Comparison of ENCODE assay signal across 8 cellular contexts in the genomic region with DNA sequence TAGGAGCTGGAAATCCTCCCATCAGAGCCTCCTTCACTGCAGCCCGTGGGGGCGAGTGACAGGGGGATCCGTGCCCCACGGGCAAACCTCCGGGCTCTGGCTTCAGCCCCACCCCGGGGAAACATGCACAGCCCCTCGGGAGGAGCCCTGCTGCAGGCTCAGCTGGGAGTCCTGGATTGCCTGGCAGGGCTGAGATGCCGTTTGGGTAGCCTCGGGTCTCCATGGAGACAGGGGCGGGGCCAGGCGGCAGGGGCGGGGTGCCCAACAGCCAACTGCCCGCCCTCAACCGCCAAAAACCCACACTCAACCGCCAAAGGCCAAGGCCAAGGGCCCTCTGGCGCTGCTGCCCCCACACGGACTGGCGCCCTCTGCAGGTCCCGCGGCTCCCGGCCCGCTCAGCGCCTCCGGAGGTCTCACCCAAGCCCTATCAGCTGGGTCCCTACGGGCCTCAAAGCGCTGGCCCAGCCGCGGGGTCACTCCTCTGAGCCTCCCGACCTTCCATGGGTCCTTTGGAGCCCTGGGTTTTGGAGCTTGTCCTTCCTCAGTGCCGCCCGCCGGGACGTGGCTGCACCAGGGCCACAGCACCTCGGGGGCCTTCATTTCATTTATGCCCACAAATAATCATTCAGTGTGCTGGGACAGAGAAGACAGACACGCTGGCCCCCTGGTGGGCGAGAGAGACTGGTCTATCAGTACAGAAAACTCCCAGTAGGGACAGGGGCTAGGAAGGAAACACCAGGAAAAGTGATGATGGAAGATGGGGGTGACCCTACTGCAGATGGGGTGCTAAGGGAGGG. TPM values are rescaled to one million over a fixed set of nuclear protein-coding genes. Genes with fewer than 3 reads are reported as not detected.
DNase-seq lines count a peak whose midpoint lies in the region; ATAC-seq and TF ChIP-seq lines count a peak whose summit lies in the region.

No MANE protein-coding gene starts in this region.

- H3K27me3 Mint-ChIP-seq in activated T-helper 1 cell treated with anti-CD3 and anti-CD28 coated beads, Interleukin-12 subunit alpha, Interleukin-12 subunit beta, Interleukin-2, Interleukin-4 antibody, amounts not matched to agents 30 ng/mL and 10 ng/mL and 1 ng/mL, durations not matched to agents 14 hours and 24 hours and 36 hours (ENCODE audit: insufficient read depth), result no peaks in the 10 kb centered on the region
- H3K27me3 Mint-ChIP-seq in naive B cell, result no peaks in the 10 kb centered on the region

- peaks cover 18% of the 10 kb centered on the region for H3K4me1 Mint-ChIP-seq in activated T-helper 1 cell treated with anti-CD3 and anti-CD28 coated beads, Interleukin-12 subunit alpha, Interleukin-12 subunit beta, Interleukin-2, Interleukin-4 antibody, amounts not matched to agents 30 ng/mL and 10 ng/mL and 1 ng/mL, durations not matched to agents 14 hours and 24 hours and 36 hours (ENCODE audit: low read depth)
- H3K4me1 Mint-ChIP-seq in naive B cell, result peaks cover 13 to 14% (median 14%) of the 10 kb centered on the region in 3 donors
- peaks cover 22% of the 10 kb centered on the region for H3K4me1 Mint-ChIP-seq in stimulated activated effector memory CD8-positive, alpha-beta T cell treated with anti-CD3 and anti-CD28 coated beads, Interleukin-12 subunit alpha, Interleukin-12 subunit beta, amount 100 ng/mL, for 72 hours

- no peaks in the 10 kb centered on the region for H3K27me3 ChIP-seq in Peyer's patch

- DNase-seq in AG20443 (ENCODE audit: low spot score) (peak; percentile 98), HT-29 (ENCODE audit: low spot score) (peak; percentile 40), Peyer's patch (peak; percentile 78 to 91 (median 79)), fibroblast of mammary gland (ENCODE audit: low read depth) (peak; percentile 63), naive B cell (peak; percentile 69)
- peak; percentile 75 for DNase-seq in activated T-helper 1 cell treated with anti-CD3 and anti-CD28 coated beads, Interleukin-12 subunit alpha, Interleukin-12 subunit beta, Interleukin-2, Interleukin-4 antibody, amounts not matched to agents 30 ng/mL and 10 ng/mL and 1 ng/mL, durations not matched to agents 14 hours and 24 hours and 36 hours (ENCODE audit: low spot score)
- DNase-seq in stimulated activated effector memory CD8-positive, alpha-beta T cell treated with anti-CD3 and anti-CD28 coated beads, Interleukin-12 subunit alpha, Interleukin-12 subunit beta, amount 100 ng/mL, for 72 hours (ENCODE audit: low spot score in 2 of 2), result peak; percentile 67 to 89

- no peaks in the 10 kb centered on the region for H3K36me3 Mint-ChIP-seq in activated T-helper 1 cell treated with anti-CD3 and anti-CD28 coated beads, Interleukin-12 subunit alpha, Interleukin-12 subunit beta, Interleukin-2, Interleukin-4 antibody, amounts not matched to agents 30 ng/mL and 10 ng/mL and 1 ng/mL, durations not matched to agents 14 hours and 24 hours and 36 hours (ENCODE audit: low read depth)
- no peaks in the 10 kb centered on the region for H3K36me3 Mint-ChIP-seq in naive B cell
- H3K36me3 Mint-ChIP-seq in stimulated activated effector memory CD8-positive, alpha-beta T cell treated with anti-CD3 and anti-CD28 coated beads, Interleukin-12 subunit alpha, Interleukin-12 subunit beta, amount 100 ng/mL, for 72 hours, result no peaks in the 10 kb centered on the region

- H3K9me3 ChIP-seq in Peyer's patch, result no peaks in the 10 kb centered on the region

- H3K36me3 ChIP-seq in Peyer's patch, result no peaks in the 10 kb centered on the region

- peaks cover 0 to 12% (median 2%) of the 10 kb centered on the region in 4 donors for H3K4me1 ChIP-seq in Peyer's patch

- H3K27ac ChIP-seq in Peyer's patch, result peak overlapping the region in 2 of 4 donors; percentile 22 to 58

- H3K27ac Mint-ChIP-seq in activated T-helper 1 cell treated with anti-CD3 and anti-CD28 coated beads, Interleukin-12 subunit alpha, Interleukin-12 subunit beta, Interleukin-2, Interleukin-4 antibody, amounts not matched to agents 30 ng/mL and 10 ng/mL and 1 ng/mL, durations not matched to agents 14 hours and 24 hours and 36 hours, result peak overlapping the region; percentile 90
- peak overlapping the region in 4 of 6 donors; percentile 15 to 87 (median 65) for H3K27ac Mint-ChIP-seq in naive B cell
- H3K27ac Mint-ChIP-seq in stimulated activated effector memory CD8-positive, alpha-beta T cell treated with anti-CD3 and anti-CD28 coated beads, Interleukin-12 subunit alpha, Interleukin-12 subunit beta, amount 100 ng/mL, for 72 hours, result peak overlapping the region; percentile 89

- TF ChIP-seq POLR2A in Peyer's patch (IDR thresholded peaks at IDR 0.05), result no peak

- TF ChIP-seq CTCF in Peyer's patch (IDR thresholded peaks at IDR 0.05), result peak; percentile 4 to 62 (median 52)
- TF ChIP-seq CTCF in fibroblast of mammary gland (conservative IDR thresholded peaks at IDR 0.05; ENCODE audit: control insufficient read depth, insufficient read depth, low read depth, low read length), result peak; percentile 44

- H3K9me3 Mint-ChIP-seq in activated T-helper 1 cell treated with anti-CD3 and anti-CD28 coated beads, Interleukin-12 subunit alpha, Interleukin-12 subunit beta, Interleukin-2, Interleukin-4 antibody, amounts not matched to agents 30 ng/mL and 10 ng/mL and 1 ng/mL, durations not matched to agents 14 hours and 24 hours and 36 hours, result no peaks in the 10 kb centered on the region
- H3K9me3 Mint-ChIP-seq in naive B cell, result no peaks in the 10 kb centered on the region
- no peaks in the 10 kb centered on the region for H3K9me3 Mint-ChIP-seq in stimulated activated effector memory CD8-positive, alpha-beta T cell treated with anti-CD3 and anti-CD28 coated beads, Interleukin-12 subunit alpha, Interleukin-12 subunit beta, amount 100 ng/mL, for 72 hours

- intact Hi-C loops in activated T-helper 1 cell treated with anti-CD3 and anti-CD28 coated beads, Interleukin-12 subunit alpha, Interleukin-12 subunit beta, Interleukin-2, Interleukin-4 antibody, amounts not matched to agents 30 ng/mL and 10 ng/mL and 1 ng/mL, durations not matched to agents 14 hours and 24 hours and 36 hours (cut with micrococcal nuclease), result loop anchor here (1.0 to 2.0 kb wide), 7 partner anchors 33 to 229 kb away; a partner anchor contains a TSS

- H3K4me3 ChIP-seq in Peyer's patch, result peak overlapping the region; percentile 35 to 58 (median 49)
- peak overlapping the region; percentile 40 for H3K4me3 ChIP-seq in fibroblast of mammary gland (ENCODE audit: control insufficient read depth, low read depth, low read length)

- peak overlapping the region; percentile 77 for H3K4me3 Mint-ChIP-seq in activated T-helper 1 cell treated with anti-CD3 and anti-CD28 coated beads, Interleukin-12 subunit alpha, Interleukin-12 subunit beta, Interleukin-2, Interleukin-4 antibody, amounts not matched to agents 30 ng/mL and 10 ng/mL and 1 ng/mL, durations not matched to agents 14 hours and 24 hours and 36 hours
- peak overlapping the region; percentile 73 to 93 (median 86) for H3K4me3 Mint-ChIP-seq in naive B cell
- H3K4me3 Mint-ChIP-seq in stimulated activated effector memory CD8-positive, alpha-beta T cell treated with anti-CD3 and anti-CD28 coated beads, Interleukin-12 subunit alpha, Interleukin-12 subunit beta, amount 100 ng/mL, for 72 hours, result peak overlapping the region; percentile 68

- ATAC-seq in GM19395 (IDR thresholded peaks at IDR 0.05; ENCODE audit: unreplicated experiment) (peak; percentile 69), naive B cell (ENCODE audit: low read depth in 2 of 2) (peak; percentile 82 to 83)
- peak; percentile 89 for ATAC-seq in stimulated activated effector memory CD8-positive, alpha-beta T cell treated with anti-CD3 and anti-CD28 coated beads, Interleukin-12 subunit alpha, Interleukin-12 subunit beta, amount 100 ng/mL, for 72 hours

RNA-seq across cellular contexts. Expression of a gene that starts 33.5 kb away (rescaled TPM):
- total RNA-seq in HT-29 (2014; rRNA removed; shearing (Covaris generic)), result 86.2 and 94.1 TPM in 2 replicates
- total RNA-seq in Peyer's patch, result 10 to 100 TPM; 27.3 to 91.2 (median 49.5) TPM
- 65.3 and 67.2 TPM in 2 replicates for total RNA-seq in activated T-helper 1 cell treated with anti-CD3 and anti-CD28 coated beads, Interleukin-12 subunit alpha, Interleukin-12 subunit beta, Interleukin-2, Interleukin-4 antibody, amounts not matched to agents 30 ng/mL and 10 ng/mL and 1 ng/mL, durations not matched to agents 14 hours and 24 hours and 36 hours
- 10 to 100 TPM in 4 of 6 donors, 1 to 10 TPM in 2; 8.6 to 20.4 (median 17.0) TPM for polyA plus RNA-seq in naive B cell (ENCODE audit: low read depth in 6 of 6)

Comparison
In these comparisons a context has a peak if more than half of its experiments do, and no peak if none do; other contexts are left out.
1. DNase-seq: peak in every context shown above with its lines; median percentile 98 in AG20443; 79 in Peyer's patch; 78 in stimulated activated effector memory CD8-positive, alpha-beta T cell treated with anti-CD3 and anti-CD28 coated beads, Interleukin-12 subunit alpha, Interleukin-12 subunit beta, amount 100 ng/mL, for 72 hours; 75 in activated T-helper 1 cell treated with anti-CD3 and anti-CD28 coated beads, Interleukin-12 subunit alpha, Interleukin-12 subunit beta, Interleukin-2, Interleukin-4 antibody, amounts not matched to agents 30 ng/mL and 10 ng/mL and 1 ng/mL, durations not matched to agents 14 hours and 24 hours and 36 hours; 69 in naive B cell; 63 in fibroblast of mammary gland; 40 in HT-29.